32 cellular contexts compared by ENCODE assay signal in genomic region chr15:62777657-62778056, GRCh38.
DNase-seq lines count a peak whose midpoint lies in the region; ATAC-seq and TF ChIP-seq lines count a peak whose summit lies in the region.
"Had no signal": no experiment of that assay in that cellular context is flagged by ENCODE, and none has a peak within 500 bp of the region (broad histone marks: within the 10 kb centered on the region; RNA-seq: fewer than 3 reads in every experiment).

No MANE protein-coding gene starts in this region.

- H3K27ac Mint-ChIP-seq in natural killer cell = no peak overlapping the region
- H3K27ac Mint-ChIP-seq in activated T-helper 17 cell treated with anti-CD3 and anti-CD28 coated beads, Interleukin-2, amount 50 U/mL, for 72 hours = no peak overlapping the region
- H3K27ac Mint-ChIP-seq: activated CD4-positive, alpha-beta memory T cell treated with anti-CD3 and anti-CD28 coated beads, Interleukin-2, amount 10 ng/mL, durations not matched to agents 7 days and 5 days; activated naive CD4-positive, alpha-beta T cell treated with anti-CD3 and anti-CD28 coated beads, Interleukin-2, amount 10 ng/mL, durations not matched to agents 7 days and 5 days; activated T-helper 1 cell treated with anti-CD3 and anti-CD28 coated beads, Interleukin-12 subunit alpha, Interleukin-12 subunit beta, Interleukin-2, Interleukin-4 antibody, amounts not matched to agents 30 ng/mL and 10 ng/mL and 1 ng/mL, durations not matched to agents 14 hours and 24 hours and 36 hours; naive thymus-derived CD4-positive, alpha-beta T cell; stimulated activated memory B cell treated with anti-CD40 and anti-IgM and Interleukin-4, amounts not matched to agents 10 μg/mL and 1 μg/mL and 100 μg/mL, for 72 hours had no signal

- H3K27ac ChIP-seq in osteoblast (ENCODE audit: low read depth, low read length) (peak overlapping the region; percentile 82), RWPE1 (no peak overlapping the region)
- H3K27ac ChIP-seq: brain microvascular endothelial cell, esophagus muscularis mucosa, hepatocyte, transverse colon had no signal

- no peaks in the 10 kb centered on the region for H3K9me3 ChIP-seq in osteoblast (ENCODE audit: low read depth, low read length)
- H3K9me3 ChIP-seq: adrenal gland, esophagus muscularis mucosa, transverse colon had no signal

- H3K79me2 ChIP-seq in osteoblast (ENCODE audit: insufficient read depth, low read length) = no peaks in the 10 kb centered on the region
- H3K79me2 ChIP-seq: hepatocyte had no signal

- no peak for ATAC-seq in natural killer cell
- ATAC-seq in activated T-helper 17 cell treated with anti-CD3 and anti-CD28 coated beads, Interleukin-2, amount 50 U/mL, for 72 hours (replicated peaks) = no peak
- ATAC-seq: naive thymus-derived CD4-positive, alpha-beta T cell; stimulated activated memory B cell treated with anti-CD40 and anti-IgM and Interleukin-4, amounts not matched to agents 10 μg/mL and 1 μg/mL and 100 μg/mL, for 72 hours had no signal

- no peaks in the 10 kb centered on the region for H3K27me3 ChIP-seq in osteoblast (ENCODE audit: insufficient read depth, low read length)
- H3K27me3 ChIP-seq: adrenal gland, brain microvascular endothelial cell, esophagus muscularis mucosa, hepatocyte, transverse colon had no signal

- H3K9me3 Mint-ChIP-seq in natural killer cell = no peaks in the 10 kb centered on the region
- no peaks in the 10 kb centered on the region for H3K9me3 Mint-ChIP-seq in activated T-helper 17 cell treated with anti-CD3 and anti-CD28 coated beads, Interleukin-2, amount 50 U/mL, for 72 hours
- H3K9me3 Mint-ChIP-seq: activated CD4-positive, alpha-beta memory T cell treated with anti-CD3 and anti-CD28 coated beads, Interleukin-2, amount 10 ng/mL, durations not matched to agents 7 days and 5 days; activated naive CD4-positive, alpha-beta T cell treated with anti-CD3 and anti-CD28 coated beads, Interleukin-2, amount 10 ng/mL, durations not matched to agents 7 days and 5 days; activated T-helper 1 cell treated with anti-CD3 and anti-CD28 coated beads, Interleukin-12 subunit alpha, Interleukin-12 subunit beta, Interleukin-2, Interleukin-4 antibody, amounts not matched to agents 30 ng/mL and 10 ng/mL and 1 ng/mL, durations not matched to agents 14 hours and 24 hours and 36 hours; naive thymus-derived CD4-positive, alpha-beta T cell; stimulated activated memory B cell treated with anti-CD40 and anti-IgM and Interleukin-4, amounts not matched to agents 10 μg/mL and 1 μg/mL and 100 μg/mL, for 72 hours had no signal

- POLR2A ChIA-PET in RWPE1 (lab: Yijun Ruan, JAX; ENCODE audit: low non-redundant PET) = no interaction called here

- intact Hi-C loops in natural killer cell (cut with micrococcal nuclease) = no loop called here

- no peak overlapping the region for H2AFZ ChIP-seq in osteoblast (ENCODE audit: low read length)
- H2AFZ ChIP-seq: hepatocyte had no signal

- CTCF ChIA-PET in RWPE1 (lab: Yijun Ruan, JAX) = interaction anchor here (0.5 to 1.0 kb wide), 2 partner anchors 26 to 298 kb away, joined by 4 read pairs; no protein-coding TSS in a partner anchor

- no peaks in the 10 kb centered on the region for H3K36me3 Mint-ChIP-seq in natural killer cell
- H3K36me3 Mint-ChIP-seq in activated T-helper 17 cell treated with anti-CD3 and anti-CD28 coated beads, Interleukin-2, amount 50 U/mL, for 72 hours (ENCODE audit: low read depth) = no peaks in the 10 kb centered on the region
- H3K36me3 Mint-ChIP-seq: activated naive CD4-positive, alpha-beta T cell treated with anti-CD3 and anti-CD28 coated beads, Interleukin-2, amount 10 ng/mL, durations not matched to agents 7 days and 5 days; naive thymus-derived CD4-positive, alpha-beta T cell; stimulated activated memory B cell treated with anti-CD40 and anti-IgM and Interleukin-4, amounts not matched to agents 10 μg/mL and 1 μg/mL and 100 μg/mL, for 72 hours had no signal

- DNase-seq in COLO829 (ENCODE audit: low spot score) (peak; percentile 8), LHCN-M2 (ENCODE audit: low read depth) (peak; percentile 26), astrocyte of the hippocampus (ENCODE audit: low read depth, low spot score) (peak; percentile 59), osteoblast (ENCODE audit: insufficient read length, low spot score, missing footprints) (peak; percentile 77), natural killer cell (no peak), RWPE1 (ENCODE audit: low spot score) (no peak), activated gamma-delta T cell treated with Interleukin-2 at 50 U/mL for 16 hours (no peak)
- DNase-seq: ACHN; activated CD4-positive, alpha-beta memory T cell treated with anti-CD3 and anti-CD28 coated beads, Interleukin-2, amount 10 ng/mL, durations not matched to agents 7 days and 5 days; activated CD4-positive, CD25-positive, alpha-beta regulatory T cell treated with anti-CD3 and anti-CD28 coated beads, Interleukin-2, amount 50 U/mL, for 72 hours; activated CD8-positive, alpha-beta memory T cell treated with anti-CD3 and anti-CD28 coated beads, Interleukin-2, amount 50 U/mL, for 4 hours; activated naive CD4-positive, alpha-beta T cell treated with anti-CD3 and anti-CD28 coated beads, Interleukin-2, amount 10 ng/mL, durations not matched to agents 7 days and 5 days; adrenal gland; brain microvascular endothelial cell; C1 segment of cervical spinal cord; Calu3; H7; KBM-7; naive thymus-derived CD4-positive, alpha-beta T cell; NCI-H2029 treated with DMSO at 0.1 percent for 48 hours; NCI-H526; occipital lobe; OCI-M1; Right ventricle myocardium superior; stimulated activated CD4-positive, alpha-beta T cell treated with anti-CD3 and anti-CD28 coated beads, Interleukin-15, amount 100 ng/mL, for 24 hours; transverse colon had no signal

- peaks cover 0 to 2% of the 10 kb centered on the region in 2 donors for H3K27me3 Mint-ChIP-seq in natural killer cell (ENCODE audit: low read depth in 2 of 2)
- H3K27me3 Mint-ChIP-seq in activated T-helper 17 cell treated with anti-CD3 and anti-CD28 coated beads, Interleukin-2, amount 50 U/mL, for 72 hours = peaks cover 3% of the 10 kb centered on the region
- H3K27me3 Mint-ChIP-seq: stimulated activated memory B cell treated with anti-CD40 and anti-IgM and Interleukin-4, amounts not matched to agents 10 μg/mL and 1 μg/mL and 100 μg/mL, for 72 hours had no signal

- no peak overlapping the region for H3K4me2 ChIP-seq in osteoblast (ENCODE audit: insufficient read depth, low read length)
- H3K4me2 ChIP-seq: hepatocyte had no signal

- H4K20me1 ChIP-seq in osteoblast (ENCODE audit: insufficient read depth, low read length) = no peaks in the 10 kb centered on the region

- TF ChIP-seq CTCF in osteoblast (IDR thresholded peaks at IDR 0.05; ENCODE audit: extremely low read depth, low read depth, low read length) (no peak), natural killer cell (IDR thresholded peaks at IDR 0.05) (no peak), RWPE1 (conservative IDR thresholded peaks at IDR 0.05; ENCODE audit: low read depth) (no peak)

- H3K4me3 Mint-ChIP-seq in natural killer cell = no peak overlapping the region
- no peak overlapping the region for H3K4me3 Mint-ChIP-seq in activated T-helper 17 cell treated with anti-CD3 and anti-CD28 coated beads, Interleukin-2, amount 50 U/mL, for 72 hours
- H3K4me3 Mint-ChIP-seq: activated CD4-positive, alpha-beta memory T cell treated with anti-CD3 and anti-CD28 coated beads, Interleukin-2, amount 10 ng/mL, durations not matched to agents 7 days and 5 days; activated naive CD4-positive, alpha-beta T cell treated with anti-CD3 and anti-CD28 coated beads, Interleukin-2, amount 10 ng/mL, durations not matched to agents 7 days and 5 days; activated T-helper 1 cell treated with anti-CD3 and anti-CD28 coated beads, Interleukin-12 subunit alpha, Interleukin-12 subunit beta, Interleukin-2, Interleukin-4 antibody, amounts not matched to agents 30 ng/mL and 10 ng/mL and 1 ng/mL, durations not matched to agents 14 hours and 24 hours and 36 hours; naive thymus-derived CD4-positive, alpha-beta T cell; stimulated activated memory B cell treated with anti-CD40 and anti-IgM and Interleukin-4, amounts not matched to agents 10 μg/mL and 1 μg/mL and 100 μg/mL, for 72 hours had no signal

- no peak overlapping the region for H3K4me3 ChIP-seq in osteoblast (ENCODE audit: insufficient read depth, low read length)
- H3K4me3 ChIP-seq: adrenal gland, esophagus muscularis mucosa, hepatocyte, lung, transverse colon had no signal

- H3K4me1 Mint-ChIP-seq in natural killer cell = no peaks in the 10 kb centered on the region
- no peaks in the 10 kb centered on the region for H3K4me1 Mint-ChIP-seq in activated T-helper 17 cell treated with anti-CD3 and anti-CD28 coated beads, Interleukin-2, amount 50 U/mL, for 72 hours
- H3K4me1 Mint-ChIP-seq: activated CD4-positive, alpha-beta memory T cell treated with anti-CD3 and anti-CD28 coated beads, Interleukin-2, amount 10 ng/mL, durations not matched to agents 7 days and 5 days; activated naive CD4-positive, alpha-beta T cell treated with anti-CD3 and anti-CD28 coated beads, Interleukin-2, amount 10 ng/mL, durations not matched to agents 7 days and 5 days; stimulated activated memory B cell treated with anti-CD40 and anti-IgM and Interleukin-4, amounts not matched to agents 10 μg/mL and 1 μg/mL and 100 μg/mL, for 72 hours had no signal

- peaks cover 4% of the 10 kb centered on the region for H3K36me3 ChIP-seq in osteoblast (ENCODE audit: insufficient read depth, low read length)
- H3K36me3 ChIP-seq: adrenal gland, brain microvascular endothelial cell, transverse colon had no signal

- H3K4me1 ChIP-seq in osteoblast (ENCODE audit: insufficient read depth, low read length) = peaks cover 50% of the 10 kb centered on the region

Comparison
In these comparisons a context has a peak if more than half of its experiments do, and no peak if none do; other contexts are left out.
1. DNase-seq: peak in COLO829 (single experiment), LHCN-M2 (single experiment), astrocyte of the hippocampus (single experiment) and osteoblast (single experiment); none in natural killer cell (single experiment), RWPE1 (single experiment) and activated gamma-delta T cell treated with Interleukin-2 at 50 U/mL for 16 hours (single experiment).